ENCODE assay signal across 2 cellular contexts in the genomic region with DNA sequence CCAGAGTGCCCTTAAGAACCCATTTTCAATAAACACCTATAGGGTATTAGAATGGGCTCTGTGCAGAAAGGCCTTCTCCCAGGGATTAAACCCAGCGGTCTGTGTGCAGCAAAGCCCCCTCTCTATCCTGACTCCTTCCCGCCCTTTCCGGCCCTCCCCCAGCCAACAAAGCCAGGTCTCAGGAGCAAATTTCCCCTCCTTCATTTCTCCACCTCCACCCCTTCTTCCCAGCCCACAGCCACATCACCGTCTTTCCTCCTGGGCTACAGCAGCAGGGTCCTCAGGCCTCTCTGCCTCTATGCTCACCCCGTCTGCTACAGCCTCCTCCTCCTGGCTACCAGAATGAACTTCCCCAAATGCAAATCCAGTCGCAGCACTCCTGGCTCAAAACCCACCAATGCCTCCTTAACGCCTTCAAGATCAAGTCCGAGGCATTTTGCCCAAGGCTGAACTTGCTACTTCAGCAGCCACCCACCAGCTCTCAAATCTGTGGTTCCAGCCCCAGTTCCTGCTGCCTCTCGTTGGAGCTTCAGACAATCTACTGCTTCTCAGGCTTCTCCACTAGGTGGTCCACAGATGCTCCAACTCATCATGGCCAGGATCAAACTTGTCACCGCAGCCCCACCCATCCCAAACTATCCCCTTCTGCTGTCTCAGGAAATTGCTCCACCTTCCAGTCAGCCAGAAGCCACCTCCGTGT.
TF ChIP-seq lines count a peak whose summit lies in the region.

No MANE protein-coding gene starts in this region.

TF ChIP-seq in H1, 55 proteins besides CTCF, POLR2A, EP300 and RAD21:
- TF ChIP-seq KDM5A (IDR thresholded peaks at IDR 0.05; ENCODE audit: low read length): no peak
- no peak for TF ChIP-seq USF2 (IDR thresholded peaks at IDR 0.05; ENCODE audit: low read length)
- TF ChIP-seq RXRA (IDR thresholded peaks at IDR 0.05; ENCODE audit: insufficient read depth, low read depth, low read length): no peak
- no peak for TF ChIP-seq BACH1 (IDR thresholded peaks at IDR 0.05; ENCODE audit: low read length)
- TF ChIP-seq, protein P1, sequence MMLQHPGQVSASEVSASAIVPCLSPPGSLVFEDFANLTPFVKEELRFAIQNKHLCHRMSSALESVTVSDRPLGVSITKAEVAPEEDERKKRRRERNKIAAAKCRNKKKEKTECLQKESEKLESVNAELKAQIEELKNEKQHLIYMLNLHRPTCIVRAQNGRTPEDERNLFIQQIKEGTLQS (IDR thresholded peaks at IDR 0.05; ENCODE audit: insufficient read depth, low read depth, low read length): no peak
- TF ChIP-seq CBX5 (IDR thresholded peaks at IDR 0.05; ENCODE audit: low read depth, low read length): no peak
- TF ChIP-seq KDM4A (IDR thresholded peaks at IDR 0.05; ENCODE audit: low read depth, low read length, severe bottlenecking): no peak
- no peak for TF ChIP-seq HDAC6 (IDR thresholded peaks at IDR 0.05; ENCODE audit: low read depth, low read length)
TF ChIP-seq in H1: peak in this region for 0.

TF ChIP-seq in GM12891, 5 proteins besides CTCF, POLR2A, EP300 and RAD21:
- TF ChIP-seq POLR2AphosphoS5 (IDR thresholded peaks at IDR 0.05; ENCODE audit: low read depth, low read length) (no peak), TAF1 (IDR thresholded peaks at IDR 0.05; ENCODE audit: low read depth, low read length) (no peak), SPI1 (IDR thresholded peaks at IDR 0.05; ENCODE audit: low read depth, low read length) (no peak), POU2F2 (IDR thresholded peaks at IDR 0.05; ENCODE audit: low read depth, low read length) (no peak), PAX5 (IDR thresholded peaks at IDR 0.05; ENCODE audit: insufficient read depth, low read length, severe bottlenecking) (no peak)
